In genomic region chr12:109069307-109070231, GRCh38 we compare ENCODE assay signal across 19 cellular contexts. TPM values are rescaled to one million over a fixed set of nuclear protein-coding genes. Genes with fewer than 3 reads are reported as not detected.
DNase-seq lines count a peak whose midpoint lies in the region; ATAC-seq, FAIRE-seq and TF ChIP-seq lines count a peak whose summit lies in the region.
"Had no signal": no experiment of that assay in that cellular context is flagged by ENCODE, and none has a peak within 500 bp of the region (broad histone marks: within the 10 kb centered on the region; RNA-seq: fewer than 3 reads in every experiment).

No MANE protein-coding gene starts in this region.

- WGBS in HepG2 (ENCODE audit: low lambda C conversion rate), result 52% methylated on average over 16 of the region's 16 CpGs

- TF ChIP-seq CTCF in HepG2 (CRISPR knock-in tag; IDR thresholded peaks at IDR 0.05) (peak; percentile 32), type B pancreatic cell (conservative IDR thresholded peaks at IDR 0.05) (no peak)

- no peaks in the 10 kb centered on the region for H3K9me3 ChIP-seq in HepG2 (ENCODE audit: low read length)
- H3K9me3 ChIP-seq: thyroid gland had no signal

- no peaks in the 10 kb centered on the region for H3K27me3 Mint-ChIP-seq in type B pancreatic cell

- BruUV-seq in HepG2 (replicated peaks; lab: Mats Ljungman, UMichigan), result no TSS peak

- no peak for TF ChIP-seq POLR2A in HepG2 (IDR thresholded peaks at IDR 0.05; ENCODE audit: insufficient read depth in 1 of 2, low read depth in 2 of 2, low read length in 2 of 2)

- CTCF ChIA-PET in HepG2 (lab: Yijun Ruan, JAX; ENCODE audit: low intra/inter-chr PET ratio, low total read pairs), result interaction anchor here (0.9 kb wide), 1 partner anchor 23 kb away, joined by 3 read pairs; the partner anchor contains the start of gene ALKBH2

- H3K4me2 ChIP-seq in HepG2 (ENCODE audit: low read depth, low read length), result peak overlapping the region; percentile 59

- ATAC-seq in HepG2 (peak; percentile 79), GM18858 (IDR thresholded peaks at IDR 0.05; ENCODE audit: unreplicated experiment) (no peak), GM19035 (IDR thresholded peaks at IDR 0.05; ENCODE audit: unreplicated experiment) (no peak)
- ATAC-seq: activated CD4-positive, CD25-positive, alpha-beta regulatory T cell treated with anti-CD3 and anti-CD28 coated beads, Interleukin-2, amount 50 U/mL, for 24 hours had no signal

- FAIRE-seq in HepG2 (lab: Jason Lieb, UNC), result no peak

- POLR2A ChIA-PET in HepG2 (lab: Yijun Ruan, JAX), result interaction anchor here (1.1 to 2.3 kb wide), 3 partner anchors 15 to 17 kb away, joined by 5 to 9 read pairs (median 5); no protein-coding TSS in a partner anchor

- peaks cover 32% of the 10 kb centered on the region for H3K36me3 Mint-ChIP-seq in type B pancreatic cell

- TF ChIP-seq EP300 in HepG2 (IDR thresholded peaks at IDR 0.05; ENCODE audit: low read depth in 2 of 2, low read length in 2 of 2), result no peak
- TF ChIP-seq EP300 in HepG2 (CRISPR knock-in tag; IDR thresholded peaks at IDR 0.05; ENCODE audit: borderline replicate concordance), result no peak

- peak overlapping the region; percentile 63 for H3K4me3 Mint-ChIP-seq in type B pancreatic cell

- H3K79me2 ChIP-seq in HepG2 (ENCODE audit: insufficient read depth, low read length), result no peaks in the 10 kb centered on the region

- intact Hi-C loops in HepG2 (cut with micrococcal nuclease; ENCODE audit: unreplicated experiment), result no loop called here

- H3K9ac ChIP-seq in HepG2 (ENCODE audit: insufficient read depth, low read depth, low read length), result peak overlapping the region; percentile 13; the same call in 1 of the 2 replicates

- peak overlapping the region in 1 of 3 experiments; percentile 34; a peak in 2 of 6 replicates for H3K4me3 ChIP-seq in HepG2 (replicated peaks in 1 of 3; ENCODE audit: insufficient read depth in 1 of 3, low read depth in 2 of 3, low read length in 3 of 3)
- H3K4me3 ChIP-seq: thyroid gland had no signal

- no peak for TF ChIP-seq RAD21 in HepG2 (CRISPR knock-in tag; IDR thresholded peaks at IDR 0.05)

- H3K27ac ChIP-seq in cingulate gyrus (ENCODE audit: low read depth, low read length), result peak overlapping the region; percentile 35
- peak overlapping the region; percentile 64 for H3K27ac ChIP-seq in HepG2 (ENCODE audit: extremely low read length, insufficient read depth, low read length)
- H3K27ac ChIP-seq: 22Rv1, thyroid gland had no signal

- peaks cover 8 to 26% of the 10 kb centered on the region in 2 experiments; a peak in 4 of 5 replicates for H3K36me3 ChIP-seq in HepG2 (replicated peaks in 1 of 2; ENCODE audit: control insufficient read depth in 1 of 2, insufficient read depth in 2 of 2, low read length in 2 of 2)

- H3K9me3 Mint-ChIP-seq in type B pancreatic cell, result no peaks in the 10 kb centered on the region

- H4K20me1 ChIP-seq in HepG2 (ENCODE audit: insufficient read depth, low read length), result no peaks in the 10 kb centered on the region

- peaks cover 45% of the 10 kb centered on the region for H3K4me1 ChIP-seq in HepG2 (ENCODE audit: insufficient read depth, low read length)
- H3K4me1 ChIP-seq: thyroid gland had no signal

- in situ Hi-C loops in HepG2 (cut with HindIII; ENCODE audit: extremely low pct_ligation_motif_present, low pct_unique_long_range_greater_than_20kb), result no loop called here

- H3K4me1 Mint-ChIP-seq in type B pancreatic cell (ENCODE audit: unreplicated experiment), result peaks cover 11% of the 10 kb centered on the region
- H3K4me1 Mint-ChIP-seq: CD14-positive monocyte had no signal

- no peaks in the 10 kb centered on the region for H3K27me3 ChIP-seq in HepG2 (ENCODE audit: control insufficient read depth in 1 of 2, insufficient read depth in 2 of 2, low read length in 2 of 2)
- H3K27me3 ChIP-seq: thyroid gland had no signal

- DNase-seq in DMS79 treated with DMSO at 0.1 percent for 48 hours (lab: John Stamatoyannopoulos, UW) (peak; percentile 9), DMS79 (lab: John Stamatoyannopoulos, UW) (no peak), HepG2 (ENCODE audit: low spot score) (peak; percentile 64), type B pancreatic cell (ENCODE audit: extremely low spot score, unreplicated experiment) (peak; percentile 39), D341Med (ENCODE audit: low spot score) (no peak)
- DNase-seq: activated naive CD4-positive, alpha-beta T cell treated with Interleukin-2 at 50 U/mL for 16 hours; effector memory CD4-positive, alpha-beta T cell; GDM1; NCI-H1092 treated with DMSO at 0.1 percent for 48 hours; NCI-H446 treated with DMSO at 0.1 percent for 48 hours; T-helper 1 cell; thyroid gland had no signal

- no peak overlapping the region for H2AFZ ChIP-seq in HepG2 (ENCODE audit: low read length)

- peak overlapping the region; percentile 95 for H3K27ac Mint-ChIP-seq in type B pancreatic cell

RNA-seq across cellular contexts. Expression of gene USP30, which starts 17.2 kb away (rescaled TPM):
- total RNA-seq in HepG2 (2016; rRNA removed; fragmentation: Illumina TruSeq; extraction: Trizol) (9.2 and 11.2 TPM in 2 replicates), type B pancreatic cell (ENCODE audit: low replicate concordance) (14.5 and 18.9 TPM in 2 replicates)
- 4.0 and 5.0 TPM in 2 replicates for total RNA-seq in HepG2 (2016; cell fraction: cytosol; rRNA removed; fragmentation: Illumina TruSeq; extraction: Trizol; ENCODE audit: low read depth)
- 8.1 and 8.9 TPM in 2 replicates for total RNA-seq in HepG2 (2016; cell fraction: insoluble cytoplasmic fraction; rRNA removed; fragmentation: Illumina TruSeq; extraction: Trizol)
- total RNA-seq in HepG2 (2016; cell fraction: membrane; rRNA removed; fragmentation: Illumina TruSeq; extraction: Trizol), result 7.5 and 7.6 TPM in 2 replicates
- total RNA-seq in HepG2 (2016; cell fraction: nucleus; rRNA removed; fragmentation: Illumina TruSeq; extraction: Trizol), result 11.7 and 12.2 TPM in 2 replicates
- 18.4 and 20.8 TPM in 2 replicates for polyA plus RNA-seq in HepG2 (2011; rRNA removed)
- 14.0 and 16.3 TPM in 2 replicates for polyA plus RNA-seq in HepG2 (2011; cell fraction: cytosol; rRNA removed)
- 29.7 and 38.3 TPM in 2 replicates for polyA plus RNA-seq in HepG2 (2011; cell fraction: nucleus; rRNA removed)
- 6.2 and 6.9 TPM in 2 replicates for polyA plus RNA-seq in HepG2 (2012)
- polyA plus RNA-seq in HepG2 (2016; cell fraction: cytosol; fragmentation: Illumina TruSeq; extraction: Trizol; ENCODE audit: low read depth), result 4.5 and 4.6 TPM in 2 replicates
- 8.4 and 9.9 TPM in 2 replicates for polyA plus RNA-seq in HepG2 (2016; cell fraction: insoluble cytoplasmic fraction; fragmentation: Illumina TruSeq; extraction: Trizol; ENCODE audit: low read depth)
- polyA plus RNA-seq in HepG2 (2016; cell fraction: membrane; fragmentation: Illumina TruSeq; extraction: Trizol; ENCODE audit: low read depth), result 6.2 and 6.8 TPM in 2 replicates
- 19.9 and 21.4 TPM in 2 replicates for polyA plus RNA-seq in HepG2 (2016; cell fraction: nucleus; fragmentation: Illumina TruSeq; extraction: Trizol; ENCODE audit: insufficient read depth, low read depth)
- polyA minus RNA-seq in HepG2 (2011; rRNA and poly(A)+ RNA removed; ENCODE audit: low replicate concordance), result 14.7 and 35.2 TPM in 2 replicates
- polyA minus RNA-seq in HepG2 (2011; cell fraction: cytosol; rRNA and poly(A)+ RNA removed), result 12.0 and 15.7 TPM in 2 replicates
- 9.8 and 15.7 TPM in 2 replicates for polyA minus RNA-seq in HepG2 (2011; cell fraction: nucleus; rRNA and poly(A)+ RNA removed)

RNA-seq across cellular contexts. Expression of gene ALKBH2, which starts 23.7 kb away (rescaled TPM):
- total RNA-seq in HepG2 (2016; rRNA removed; fragmentation: Illumina TruSeq; extraction: Trizol) (40.5 and 46.7 TPM in 2 replicates), type B pancreatic cell (ENCODE audit: low replicate concordance) (19.6 and 31.4 TPM in 2 replicates)
- total RNA-seq in HepG2 (2016; cell fraction: cytosol; rRNA removed; fragmentation: Illumina TruSeq; extraction: Trizol; ENCODE audit: low read depth), result 26.9 and 30.3 TPM in 2 replicates
- 42.1 and 42.5 TPM in 2 replicates for total RNA-seq in HepG2 (2016; cell fraction: insoluble cytoplasmic fraction; rRNA removed; fragmentation: Illumina TruSeq; extraction: Trizol)
- total RNA-seq in HepG2 (2016; cell fraction: membrane; rRNA removed; fragmentation: Illumina TruSeq; extraction: Trizol), result 25.3 and 29.0 TPM in 2 replicates
- 31.4 and 33.2 TPM in 2 replicates for total RNA-seq in HepG2 (2016; cell fraction: nucleus; rRNA removed; fragmentation: Illumina TruSeq; extraction: Trizol)
- 19.2 and 21.0 TPM in 2 replicates for polyA plus RNA-seq in HepG2 (2011; rRNA removed)
- 16.6 and 17.1 TPM in 2 replicates for polyA plus RNA-seq in HepG2 (2011; cell fraction: cytosol; rRNA removed)
- 34.1 and 41.7 TPM in 2 replicates for polyA plus RNA-seq in HepG2 (2011; cell fraction: nucleus; rRNA removed)
- polyA plus RNA-seq in HepG2 (2012), result 18.9 and 22.6 TPM in 2 replicates
- polyA plus RNA-seq in HepG2 (2016; cell fraction: cytosol; fragmentation: Illumina TruSeq; extraction: Trizol; ENCODE audit: low read depth), result 13.7 and 19.0 TPM in 2 replicates
- polyA plus RNA-seq in HepG2 (2016; cell fraction: insoluble cytoplasmic fraction; fragmentation: Illumina TruSeq; extraction: Trizol; ENCODE audit: low read depth), result 40.3 and 40.9 TPM in 2 replicates
- polyA plus RNA-seq in HepG2 (2016; cell fraction: membrane; fragmentation: Illumina TruSeq; extraction: Trizol; ENCODE audit: low read depth), result 18.2 and 23.2 TPM in 2 replicates
- 65.5 and 73.7 TPM in 2 replicates for polyA plus RNA-seq in HepG2 (2016; cell fraction: nucleus; fragmentation: Illumina TruSeq; extraction: Trizol; ENCODE audit: insufficient read depth, low read depth)
- 7.5 and 22.5 TPM in 2 replicates for polyA minus RNA-seq in HepG2 (2011; rRNA and poly(A)+ RNA removed; ENCODE audit: low replicate concordance)
- polyA minus RNA-seq in HepG2 (2011; cell fraction: cytosol; rRNA and poly(A)+ RNA removed), result 6.2 and 6.4 TPM in 2 replicates
- 6.6 and 10.9 TPM in 2 replicates for polyA minus RNA-seq in HepG2 (2011; cell fraction: nucleus; rRNA and poly(A)+ RNA removed)

RNA-seq across cellular contexts. Expression of gene UNG, which starts 27.8 kb away (rescaled TPM):
- 114 and 144 TPM in 2 replicates for total RNA-seq in HepG2 (2016; rRNA removed; fragmentation: Illumina TruSeq; extraction: Trizol)
- 14.1 and 15.1 TPM in 2 replicates for total RNA-seq in HepG2 (2016; cell fraction: cytosol; rRNA removed; fragmentation: Illumina TruSeq; extraction: Trizol; ENCODE audit: low read depth)
- 113 and 144 TPM in 2 replicates for total RNA-seq in HepG2 (2016; cell fraction: insoluble cytoplasmic fraction; rRNA removed; fragmentation: Illumina TruSeq; extraction: Trizol)
- 42.9 and 44.0 TPM in 2 replicates for total RNA-seq in HepG2 (2016; cell fraction: membrane; rRNA removed; fragmentation: Illumina TruSeq; extraction: Trizol)
- 46.7 and 49.9 TPM in 2 replicates for total RNA-seq in HepG2 (2016; cell fraction: nucleus; rRNA removed; fragmentation: Illumina TruSeq; extraction: Trizol)
- polyA plus RNA-seq in HepG2 (2011; rRNA removed), result 20.5 and 23.3 TPM in 2 replicates
- polyA plus RNA-seq in HepG2 (2011; cell fraction: cytosol; rRNA removed), result 18.8 and 19.2 TPM in 2 replicates
- polyA plus RNA-seq in HepG2 (2011; cell fraction: nucleus; rRNA removed), result 9.4 and 9.6 TPM in 2 replicates
- polyA plus RNA-seq in HepG2 (2012), result 24.4 and 35.2 TPM in 2 replicates
- 11.6 and 12.8 TPM in 2 replicates for polyA plus RNA-seq in HepG2 (2016; cell fraction: cytosol; fragmentation: Illumina TruSeq; extraction: Trizol; ENCODE audit: low read depth)
- polyA plus RNA-seq in HepG2 (2016; cell fraction: insoluble cytoplasmic fraction; fragmentation: Illumina TruSeq; extraction: Trizol; ENCODE audit: low read depth), result 144 TPM in 2 replicates
- polyA plus RNA-seq in HepG2 (2016; cell fraction: membrane; fragmentation: Illumina TruSeq; extraction: Trizol; ENCODE audit: low read depth), result 28.5 and 28.6 TPM in 2 replicates
- 65.0 and 67.4 TPM in 2 replicates for polyA plus RNA-seq in HepG2 (2016; cell fraction: nucleus; fragmentation: Illumina TruSeq; extraction: Trizol; ENCODE audit: insufficient read depth, low read depth)
- polyA minus RNA-seq in HepG2 (2011; rRNA and poly(A)+ RNA removed; ENCODE audit: low replicate concordance), result 11.1 and 15.9 TPM in 2 replicates
- 11.2 and 14.4 TPM in 2 replicates for polyA minus RNA-seq in HepG2 (2011; cell fraction: cytosol; rRNA and poly(A)+ RNA removed)
- polyA minus RNA-seq in HepG2 (2011; cell fraction: nucleus; rRNA and poly(A)+ RNA removed), result 6.8 and 7.1 TPM in 2 replicates
- total RNA-seq in type B pancreatic cell (ENCODE audit: low replicate concordance), result 49.8 and 63.0 TPM in 2 replicates

RNA-seq across cellular contexts. Expression of gene ACACB, which starts 46.8 kb away (rescaled TPM):
- total RNA-seq in HepG2 (2016; rRNA removed; fragmentation: Illumina TruSeq; extraction: Trizol), result 6.0 and 8.6 TPM in 2 replicates
- 3.7 and 5.2 TPM in 2 replicates for total RNA-seq in HepG2 (2016; cell fraction: cytosol; rRNA removed; fragmentation: Illumina TruSeq; extraction: Trizol; ENCODE audit: low read depth)
- total RNA-seq in HepG2 (2016; cell fraction: insoluble cytoplasmic fraction; rRNA removed; fragmentation: Illumina TruSeq; extraction: Trizol), result 4.7 and 10.3 TPM in 2 replicates
- total RNA-seq in HepG2 (2016; cell fraction: membrane; rRNA removed; fragmentation: Illumina TruSeq; extraction: Trizol), result 4.2 and 5.9 TPM in 2 replicates
- 14.3 and 17.9 TPM in 2 replicates for total RNA-seq in HepG2 (2016; cell fraction: nucleus; rRNA removed; fragmentation: Illumina TruSeq; extraction: Trizol)
- 6.2 and 6.4 TPM in 2 replicates for polyA plus RNA-seq in HepG2 (2011; rRNA removed)
- 3.4 and 4.6 TPM in 2 replicates for polyA plus RNA-seq in HepG2 (2011; cell fraction: cytosol; rRNA removed)
- polyA plus RNA-seq in HepG2 (2011; cell fraction: nucleus; rRNA removed), result 18.8 and 19.2 TPM in 2 replicates
- polyA plus RNA-seq in HepG2 (2012), result 4.3 and 4.9 TPM in 2 replicates
- 0.51 TPM in 2 replicates for polyA plus RNA-seq in HepG2 (2016; cell fraction: cytosol; fragmentation: Illumina TruSeq; extraction: Trizol; ENCODE audit: low read depth)
- 3.6 and 4.3 TPM in 2 replicates for polyA plus RNA-seq in HepG2 (2016; cell fraction: insoluble cytoplasmic fraction; fragmentation: Illumina TruSeq; extraction: Trizol; ENCODE audit: low read depth)
- polyA plus RNA-seq in HepG2 (2016; cell fraction: membrane; fragmentation: Illumina TruSeq; extraction: Trizol; ENCODE audit: low read depth), result 1.0 and 1.2 TPM in 2 replicates
- 18.5 and 20.2 TPM in 2 replicates for polyA plus RNA-seq in HepG2 (2016; cell fraction: nucleus; fragmentation: Illumina TruSeq; extraction: Trizol; ENCODE audit: insufficient read depth, low read depth)
- polyA minus RNA-seq in HepG2 (2011; rRNA and poly(A)+ RNA removed; ENCODE audit: low replicate concordance), result 24.1 and 29.2 TPM in 2 replicates
- 5.0 and 5.1 TPM in 2 replicates for polyA minus RNA-seq in HepG2 (2011; cell fraction: cytosol; rRNA and poly(A)+ RNA removed)
- 23.6 and 44.9 TPM in 2 replicates for polyA minus RNA-seq in HepG2 (2011; cell fraction: nucleus; rRNA and poly(A)+ RNA removed)
- 14.6 and 22.7 TPM in 2 replicates for total RNA-seq in type B pancreatic cell (ENCODE audit: low replicate concordance)

RNA-seq across cellular contexts. Expression of gene SVOP, which starts 48.7 kb away (rescaled TPM):
- total RNA-seq in HepG2 (2016; rRNA removed; fragmentation: Illumina TruSeq; extraction: Trizol) (not detected in 2 replicates), type B pancreatic cell (ENCODE audit: low replicate concordance) (3.4 and 3.6 TPM in 2 replicates)
- total RNA-seq in HepG2 (2016; cell fraction: cytosol; rRNA removed; fragmentation: Illumina TruSeq; extraction: Trizol; ENCODE audit: low read depth), result not detected in 2 replicates
- total RNA-seq in HepG2 (2016; cell fraction: insoluble cytoplasmic fraction; rRNA removed; fragmentation: Illumina TruSeq; extraction: Trizol), result 0.02 TPM in 1 of 2 replicates, not detected in the other
- total RNA-seq in HepG2 (2016; cell fraction: membrane; rRNA removed; fragmentation: Illumina TruSeq; extraction: Trizol), result not detected in 2 replicates
- not detected in 2 replicates for total RNA-seq in HepG2 (2016; cell fraction: nucleus; rRNA removed; fragmentation: Illumina TruSeq; extraction: Trizol)
- polyA plus RNA-seq in HepG2 (2011; rRNA removed), result not detected in 2 replicates
- polyA plus RNA-seq in HepG2 (2011; cell fraction: cytosol; rRNA removed), result not detected in 2 replicates
- polyA plus RNA-seq in HepG2 (2011; cell fraction: nucleus; rRNA removed), result not detected in 2 replicates
- not detected in 2 replicates for polyA plus RNA-seq in HepG2 (2012)
- not detected in 2 replicates for polyA plus RNA-seq in HepG2 (2016; cell fraction: cytosol; fragmentation: Illumina TruSeq; extraction: Trizol; ENCODE audit: low read depth)
- 0.03 TPM in 1 of 2 replicates, not detected in the other for polyA plus RNA-seq in HepG2 (2016; cell fraction: insoluble cytoplasmic fraction; fragmentation: Illumina TruSeq; extraction: Trizol; ENCODE audit: low read depth)
- polyA plus RNA-seq in HepG2 (2016; cell fraction: membrane; fragmentation: Illumina TruSeq; extraction: Trizol; ENCODE audit: low read depth), result not detected in 2 replicates
- polyA plus RNA-seq in HepG2 (2016; cell fraction: nucleus; fragmentation: Illumina TruSeq; extraction: Trizol; ENCODE audit: insufficient read depth, low read depth), result not detected in 2 replicates
- polyA minus RNA-seq in HepG2 (2011; rRNA and poly(A)+ RNA removed; ENCODE audit: low replicate concordance), result not detected in 2 replicates
- polyA minus RNA-seq in HepG2 (2011; cell fraction: cytosol; rRNA and poly(A)+ RNA removed), result not detected in 2 replicates
- not detected in 2 replicates for polyA minus RNA-seq in HepG2 (2011; cell fraction: nucleus; rRNA and poly(A)+ RNA removed)
- total RNA-seq: pulmonary artery endothelial cell, thyroid gland had no signal
- polyA plus RNA-seq: CD14-positive monocyte had no signal

Comparison
In these comparisons a context has a peak if more than half of its experiments do, and no peak if none do; other contexts are left out.
1. DNase-seq: peak in DMS79 treated with DMSO at 0.1 percent for 48 hours (single experiment), HepG2 (single experiment) and type B pancreatic cell (single experiment); none in DMS79 (single experiment) and D341Med (single experiment).